31 cellular contexts compared by ENCODE assay signal in genomic region chr6:167881327-167881726, GRCh38.
"Had no signal": no experiment of that assay in that cellular context is flagged by ENCODE, and none has a peak within 500 bp of the region (broad histone marks: within the 10 kb centered on the region; RNA-seq: fewer than 3 reads in every experiment).

No MANE protein-coding gene starts in this region.

- H3K27ac Mint-ChIP-seq: activated CD8-positive, alpha-beta T cell treated with anti-CD3 and anti-CD28 coated beads, Interleukin-2, amount 10 ng/mL, durations not matched to agents 7 days and 5 days; activated naive CD4-positive, alpha-beta T cell treated with anti-CD3 and anti-CD28 coated beads, Interleukin-2, amount 50 U/mL, for 72 hours; activated naive CD8-positive, alpha-beta T cell treated with anti-CD3 and anti-CD28 coated beads, Interleukin-2, amount 50 U/mL, for 24 hours; brain had no signal

- H3K4me3 ChIP-seq: ascending aorta, SJCRH30 had no signal

- H3K27ac ChIP-seq: ascending aorta, KMS-11, SJCRH30, VCaP had no signal

- H3K4me1 Mint-ChIP-seq: activated naive CD8-positive, alpha-beta T cell treated with anti-CD3 and anti-CD28 coated beads, Interleukin-2, amount 50 U/mL, for 24 hours; brain; central memory CD8-positive, alpha-beta T cell had no signal

- H3K4me1 ChIP-seq: ascending aorta, SJCRH30 had no signal

- H3K4me2 ChIP-seq: KMS-11, SK-N-SH had no signal

- DNase-seq: activated CD4-positive, alpha-beta T cell treated with anti-CD3 and anti-CD28 coated beads for 4 hours; activated CD4-positive, alpha-beta T cell treated with anti-CD3 and anti-CD28 coated beads, Interleukin-2, amount 50 U/mL, for 4 hours; activated CD8-positive, alpha-beta memory T cell treated with anti-CD3 and anti-CD28 coated beads, Interleukin-2, amount 50 U/mL, for 48 hours; activated CD8-positive, alpha-beta T cell treated with anti-CD3 and anti-CD28 coated beads, Interleukin-2, amount 10 ng/mL, durations not matched to agents 7 days and 5 days; activated effector memory CD4-positive, alpha-beta T cell treated with Interleukin-2 at 50 U/mL for 16 hours; activated naive CD4-positive, alpha-beta T cell; activated naive CD8-positive, alpha-beta T cell treated with anti-CD3 and anti-CD28 coated beads, Interleukin-2, amount 50 U/mL, for 24 hours; activated T-cell treated with anti-CD3 and anti-CD28 coated beads, Interleukin-2, amount 50 U/mL, for 1 hour; amniotic stem cell; NCI-H1092 treated with DMSO at 0.1 percent for 48 hours; NCI-H1417 treated with DMSO at 0.1 percent for 48 hours; NCI-H1694; NCI-H2029; NCI-H2107; NCI-H345; NCI-H510A; NCI-H69; NK-92 treated with Interleukin-12 subunit alpha and Interleukin-12 subunit beta, amount 100 ng/mL, for 24 hours; OCI-M1; RPMI8226; SJCRH30; SK-N-SH; T-helper 1 cell had no signal

- H3K9me3 ChIP-seq: ascending aorta, SJCRH30, SK-N-SH had no signal

- H3K4me3 Mint-ChIP-seq: activated CD8-positive, alpha-beta T cell treated with anti-CD3 and anti-CD28 coated beads, Interleukin-2, amount 10 ng/mL, durations not matched to agents 7 days and 5 days; activated naive CD8-positive, alpha-beta T cell treated with anti-CD3 and anti-CD28 coated beads, Interleukin-2, amount 50 U/mL, for 24 hours; brain; central memory CD8-positive, alpha-beta T cell had no signal

- H3K27me3 Mint-ChIP-seq: brain; central memory CD8-positive, alpha-beta T cell had no signal

- H3K9ac ChIP-seq: KMS-11, SK-N-SH had no signal

- H3K27me3 ChIP-seq: ascending aorta, SJCRH30 had no signal

- H3K9me3 Mint-ChIP-seq: activated naive CD4-positive, alpha-beta T cell treated with anti-CD3 and anti-CD28 coated beads, Interleukin-2, amount 50 U/mL, for 72 hours; activated naive CD8-positive, alpha-beta T cell treated with anti-CD3 and anti-CD28 coated beads, Interleukin-2, amount 50 U/mL, for 24 hours; brain; central memory CD8-positive, alpha-beta T cell had no signal

- ATAC-seq: activated CD8-positive, alpha-beta T cell treated with anti-CD3 and anti-CD28 coated beads, Interleukin-2, amount 10 ng/mL, durations not matched to agents 7 days and 5 days; activated naive CD4-positive, alpha-beta T cell treated with anti-CD3 and anti-CD28 coated beads, Interleukin-2, amount 50 U/mL, for 72 hours; activated naive CD8-positive, alpha-beta T cell treated with anti-CD3 and anti-CD28 coated beads, Interleukin-2, amount 50 U/mL, for 24 hours; Panc1; Right ventricle myocardium inferior had no signal
